ENCODE assay signal across 8 cellular contexts in the genomic region with DNA sequence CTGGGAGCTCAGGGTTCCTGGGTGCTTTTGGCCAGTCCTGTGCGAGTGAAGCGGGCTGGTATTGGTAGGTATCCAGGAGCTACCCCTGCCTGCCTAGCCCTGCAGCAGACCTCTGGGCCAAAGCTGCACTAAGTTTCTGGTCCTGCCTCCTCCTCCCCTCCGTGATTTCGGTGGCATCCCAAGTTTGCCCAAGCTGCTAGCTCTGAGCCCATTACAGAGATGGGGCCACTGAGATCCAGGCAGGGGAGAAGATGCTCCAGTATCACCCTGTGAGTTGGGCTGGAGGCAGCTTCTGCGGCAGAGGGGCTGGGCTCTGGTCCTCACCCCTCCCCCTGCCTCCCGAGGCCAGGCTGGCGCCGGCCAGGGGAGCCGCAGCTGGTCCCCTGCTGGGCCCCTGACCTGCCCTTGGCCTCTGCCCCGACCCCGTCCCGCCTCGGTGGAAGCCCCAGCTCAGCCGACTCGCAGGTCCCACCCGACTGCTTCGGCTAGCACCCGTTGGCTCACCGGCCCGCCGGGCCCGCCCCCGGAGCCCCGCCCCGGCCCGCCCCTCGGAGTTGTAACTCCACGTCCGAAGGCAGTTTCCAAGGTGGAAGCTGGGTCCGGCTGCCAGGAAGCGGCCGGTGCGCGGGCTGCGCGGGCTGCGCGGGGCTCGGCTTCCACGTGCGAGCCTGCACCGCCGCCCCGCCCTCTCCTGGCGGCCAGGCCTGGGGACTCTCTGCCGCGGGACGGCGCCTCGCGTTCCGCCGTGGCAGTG. TPM values are rescaled to one million over a fixed set of nuclear protein-coding genes. Genes with fewer than 3 reads are reported as not detected.
A peak's percentile ranks its signal among the peaks of the same experiment; 100 is the strongest.
DNase-seq lines count a peak whose midpoint lies in the region; ATAC-seq and TF ChIP-seq lines count a peak whose summit lies in the region.

A gene with protein sequence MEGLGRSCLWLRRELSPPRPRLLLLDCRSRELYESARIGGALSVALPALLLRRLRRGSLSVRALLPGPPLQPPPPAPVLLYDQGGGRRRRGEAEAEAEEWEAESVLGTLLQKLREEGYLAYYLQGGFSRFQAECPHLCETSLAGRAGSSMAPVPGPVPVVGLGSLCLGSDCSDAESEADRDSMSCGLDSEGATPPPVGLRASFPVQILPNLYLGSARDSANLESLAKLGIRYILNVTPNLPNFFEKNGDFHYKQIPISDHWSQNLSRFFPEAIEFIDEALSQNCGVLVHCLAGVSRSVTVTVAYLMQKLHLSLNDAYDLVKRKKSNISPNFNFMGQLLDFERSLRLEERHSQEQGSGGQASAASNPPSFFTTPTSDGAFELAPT (plus strand): TSS at position 584 of the 754 bp plus-strand sequence. CDS start 751 bp downstream, outside the sequence.

- peaks cover 6% of the 10 kb centered on the region for H3K36me3 Mint-ChIP-seq in Calu3 (ENCODE audit: insufficient read depth, unreplicated experiment)
- H3K36me3 Mint-ChIP-seq in natural killer cell treated with Interleukin-12 subunit alpha and Interleukin-12 subunit beta and Interleukin-15 and Interleukin-18, amount 100 ng/mL, for 72 hours: no peaks in the 10 kb centered on the region

- TF ChIP-seq CTCF in Calu3 (IDR thresholded peaks at IDR 0.05; ENCODE audit: unreplicated experiment) (no peak), colonic mucosa (IDR thresholded peaks at IDR 0.05) (no peak)

- BruUV-seq in Calu3 (replicated peaks; lab: Mats Ljungman, UMichigan): no TSS peak

- no peaks in the 10 kb centered on the region for H3K4me1 ChIP-seq in colonic mucosa

- intact Hi-C loops in Calu3 (cut with micrococcal nuclease; ENCODE audit: unreplicated experiment): no loop called here
- intact Hi-C loops in colonic mucosa (cut with DNase I): no loop called here

- peaks cover 7% of the 10 kb centered on the region for H3K4me1 Mint-ChIP-seq in Calu3 (ENCODE audit: low read depth, unreplicated experiment)
- H3K4me1 Mint-ChIP-seq in natural killer cell treated with Interleukin-12 subunit alpha and Interleukin-12 subunit beta and Interleukin-15 and Interleukin-18, amount 100 ng/mL, for 72 hours (ENCODE audit: low read depth in 2 of 2): no peaks in the 10 kb centered on the region

- H3K9ac ChIP-seq in colonic mucosa (ENCODE audit: low read depth in 2 of 2, low read length in 2 of 2): no peak within 1 kb of the TSS

- H3K27ac ChIP-seq in colonic mucosa: no peak within 1 kb of the TSS

- no peak for TF ChIP-seq EP300 in Ishikawa (IDR thresholded peaks at IDR 0.05; ENCODE audit: borderline replicate concordance)

- no peak within 1 kb of the TSS for H3K27ac Mint-ChIP-seq in Calu3 (ENCODE audit: unreplicated experiment)
- H3K27ac Mint-ChIP-seq in natural killer cell treated with Interleukin-12 subunit alpha and Interleukin-12 subunit beta and Interleukin-15 and Interleukin-18, amount 100 ng/mL, for 72 hours: no peak within 1 kb of the TSS

- peaks cover 58% of the 10 kb centered on the region for H3K27me3 Mint-ChIP-seq in Calu3 (ENCODE audit: unreplicated experiment)
- H3K27me3 Mint-ChIP-seq in natural killer cell treated with Interleukin-12 subunit alpha and Interleukin-12 subunit beta and Interleukin-15 and Interleukin-18, amount 100 ng/mL, for 72 hours: peaks cover 7 to 8% of the 10 kb centered on the region in 2 donors

- no peak within 1 kb of the TSS for H3K4me3 Mint-ChIP-seq in Calu3 (ENCODE audit: low read depth, unreplicated experiment)
- no peak within 1 kb of the TSS for H3K4me3 Mint-ChIP-seq in natural killer cell treated with Interleukin-12 subunit alpha and Interleukin-12 subunit beta and Interleukin-15 and Interleukin-18, amount 100 ng/mL, for 72 hours

- CTCF ChIA-PET in Calu3 (lab: Charles Lee): interaction anchor here (0.5 to 1.6 kb wide), 2 partner anchors 21 kb away, joined by 3 to 6 read pairs; no protein-coding TSS in a partner anchor

- peak; percentile 32 for DNase-seq in Calu3
- peak; percentile 32 for DNase-seq in colonic mucosa
- peak; percentile 49 for DNase-seq in natural killer cell treated with Interleukin-12 subunit alpha and Interleukin-12 subunit beta and Interleukin-15 and Interleukin-18, amount 100 ng/mL, for 72 hours (ENCODE audit: low spot score)
- DNase-seq in ureter (ENCODE audit: low spot score): no peak
- no peak for DNase-seq in GOT3 (lab: John Stamatoyannopoulos, UW)

- H3K27me3 ChIP-seq in colonic mucosa: peaks cover 52% of the 10 kb centered on the region

- no peak for TF ChIP-seq RAD21 in Ishikawa (IDR thresholded peaks at IDR 0.05; ENCODE audit: low read depth)

- H3K4me3 ChIP-seq in colonic mucosa: peak within 1 kb of the TSS; percentile 7

- no peaks in the 10 kb centered on the region for H3K9me3 ChIP-seq in colonic mucosa

- ATAC-seq in natural killer cell treated with Interleukin-12 subunit alpha and Interleukin-12 subunit beta and Interleukin-15 and Interleukin-18, amount 100 ng/mL, for 72 hours: peak; percentile 31 to 33
- ATAC-seq in GM18858 (IDR thresholded peaks at IDR 0.05; ENCODE audit: unreplicated experiment) (no peak), GM19351 (IDR thresholded peaks at IDR 0.05; ENCODE audit: unreplicated experiment) (no peak)

- H3K36me3 ChIP-seq in colonic mucosa: no peaks in the 10 kb centered on the region

- H3K9me3 Mint-ChIP-seq in Calu3 (ENCODE audit: low read depth, unreplicated experiment): no peaks in the 10 kb centered on the region
- H3K9me3 Mint-ChIP-seq in natural killer cell treated with Interleukin-12 subunit alpha and Interleukin-12 subunit beta and Interleukin-15 and Interleukin-18, amount 100 ng/mL, for 72 hours: no peaks in the 10 kb centered on the region

TF ChIP-seq in Ishikawa, 13 proteins besides CTCF, POLR2A, EP300 and RAD21:
- TF ChIP-seq, protein P1, sequence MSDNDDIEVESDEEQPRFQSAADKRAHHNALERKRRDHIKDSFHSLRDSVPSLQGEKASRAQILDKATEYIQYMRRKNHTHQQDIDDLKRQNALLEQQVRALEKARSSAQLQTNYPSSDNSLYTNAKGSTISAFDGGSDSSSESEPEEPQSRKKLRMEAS (IDR thresholded peaks at IDR 0.05): peak; percentile 65; the same call in 1 of the 2 replicates
- no peak for TF ChIP-seq ZBTB7A (IDR thresholded peaks at IDR 0.05; ENCODE audit: low read depth)

RNA-seq across cellular contexts. Expression of the gene that starts here (rescaled TPM):
- total RNA-seq in Calu3 (2022) (0.19 and 0.27 TPM in 2 replicates), colonic mucosa (under 1 TPM in 1 of 2 donors, not detected in 1; 0.49 TPM), ureter (2.7 TPM)
- total RNA-seq in natural killer cell treated with Interleukin-12 subunit alpha and Interleukin-12 subunit beta and Interleukin-15 and Interleukin-18, amount 100 ng/mL, for 72 hours: not detected

Comparison
In these comparisons a context has a peak if more than half of its experiments do, and no peak if none do; other contexts are left out.
1. Peak in DNase-seq in Calu3; RNA of the gene not detected or under 1 TPM.
2. Peak in DNase-seq and H3K4me3 ChIP-seq in colonic mucosa; RNA of the gene not detected or under 1 TPM.
3. Peak in DNase-seq and ATAC-seq in natural killer cell treated with Interleukin-12 subunit alpha and Interleukin-12 subunit beta and Interleukin-15 and Interleukin-18, amount 100 ng/mL, for 72 hours; RNA of the gene not detected or under 1 TPM.